11 cellular contexts compared by ENCODE assay signal in the genomic region with DNA sequence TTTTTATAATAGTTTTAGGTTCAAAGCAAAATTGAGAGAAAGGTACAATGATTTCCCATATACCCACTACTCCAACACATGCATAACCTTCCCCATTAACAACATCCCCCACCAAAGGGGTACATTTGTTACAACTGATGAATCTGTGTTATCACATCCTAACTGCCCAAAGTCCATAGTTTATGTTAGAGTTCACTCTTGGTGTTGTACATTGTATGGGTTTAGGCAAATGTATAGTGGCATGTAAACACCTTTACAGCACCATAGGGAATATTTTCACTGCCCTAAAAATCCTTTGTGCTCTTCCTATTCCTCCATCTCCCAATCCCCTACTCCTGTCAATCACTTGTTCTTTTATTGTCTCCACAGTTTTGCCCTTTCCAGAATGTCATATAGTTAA.
"Had no signal": no experiment of that assay in that cellular context is flagged by ENCODE, and none has a peak within 500 bp of the region (broad histone marks: within the 10 kb centered on the region; RNA-seq: fewer than 3 reads in every experiment).

No MANE protein-coding gene starts in this region.

- H2AFZ ChIP-seq: GM23248, GM23338 had no signal

- DNase-seq: GM23248, GOT3, H7, H9, HCEC 1CT, HFFc6 had no signal

- H3K27ac ChIP-seq: GM23248 had no signal

- H3K9me3 ChIP-seq: HAP-1 had no signal

- H3K36me3 ChIP-seq: HAP-1 had no signal

- H3K9ac ChIP-seq: GM23248 had no signal

- ATAC-seq: GM23338, HCT116 had no signal

- H3K4me3 ChIP-seq: GM23248, GM23338, HAP-1 had no signal

- H3K4me1 ChIP-seq: HAP-1 had no signal

- FAIRE-seq: H1, H54 had no signal

- H3K4me2 ChIP-seq: GM23338 had no signal
